Comparison of ENCODE assay signal across 8 cellular contexts in genomic region chr6:31738048-31738979, GRCh38. TPM values are rescaled to one million over a fixed set of nuclear protein-coding genes. Genes with fewer than 3 reads are reported as not detected.
DNase-seq lines count a peak whose midpoint lies in the region; ATAC-seq and TF ChIP-seq lines count a peak whose summit lies in the region.

No MANE protein-coding gene starts in this region.

- POLR2A ChIA-PET in AG04449 (lab: Yijun Ruan, JAX): interaction anchor here (0.5 to 6.0 kb wide), 7 partner anchors 9 to 89 kb away, joined by 3 to 32 read pairs (median 4); partner anchors contain the start of genes DDAH2, HSPA1A, HSPA1B and HSPA1L
- POLR2A ChIA-PET in WTC11 (lab: Charles Lee): interaction anchor here (0.5 to 4.5 kb wide), 5 partner anchors 10 to 1172 kb away, joined by 3 to 32 read pairs (median 8); partner anchors contain the start of genes C6orf47, DDAH2 and HSPA1B

- CTCF ChIA-PET in AG04449 (lab: Yijun Ruan, JAX): interaction anchor here (1.0 to 4.7 kb wide), 13 partner anchors 8 to 92 kb away, joined by 3 to 24 read pairs (median 4); partner anchors contain the start of genes ABHD16A, DDAH2, HSPA1A and HSPA1L
- CTCF ChIA-PET in WTC11 (lab: Charles Lee): interaction anchor here (0.6 to 7.1 kb wide), 26 partner anchors 9 to 187 kb away, joined by 3 to 62 read pairs (median 4); partner anchors contain the start of genes ABHD16A, BAG6, C6orf47 and DDAH2

- DNase-seq in AG04449 (ENCODE audit: low read depth, low spot score): no peak
- peak; percentile 80 for DNase-seq in NCI-H2196 treated with DMSO at 0.1 percent for 48 hours (lab: John Stamatoyannopoulos, UW; ENCODE audit: unreplicated experiment)
- DNase-seq in WTC11 (ENCODE audit: low spot score): no peak
- DNase-seq in mucosa of gallbladder (ENCODE audit: low spot score): peak; percentile 82
- DNase-seq in T1000 (lab: John Stamatoyannopoulos, UW): no peak

- H3K9me3 Mint-ChIP-seq in WTC11: no peaks in the 10 kb centered on the region

- H3K27me3 Mint-ChIP-seq in WTC11 (ENCODE audit: low read depth): no peaks in the 10 kb centered on the region; the same call in 1 of the 2 replicates

- in situ Hi-C loops in GM18951 (cut with MboI; ENCODE audit: low sequenced_read_pairs, unreplicated experiment): no loop called here

- H3K27ac ChIP-seq in ectodermal cell (ENCODE audit: insufficient read depth, low read depth, low read length, poor library complexity, severe bottlenecking) (peak overlapping the region; percentile 91), stomach smooth muscle (ENCODE audit: low read length) (peak overlapping the region; percentile 31)

- peak overlapping the region; percentile 93; the same call in 1 of the 2 replicates for H3K4me3 Mint-ChIP-seq in WTC11

- no peak for ATAC-seq in WTC11

- peak overlapping the region; percentile 57 for H3K27ac Mint-ChIP-seq in WTC11

- TF ChIP-seq POLR2A in GM18951 (IDR thresholded peaks at IDR 0.05; ENCODE audit: extremely low read depth, insufficient read depth, insufficient read length): peak; percentile 52

- H3K9me3 ChIP-seq in ectodermal cell (ENCODE audit: control insufficient read depth, low read length) (no peaks in the 10 kb centered on the region), stomach smooth muscle (ENCODE audit: control insufficient read depth in 2 of 2, low read length in 2 of 2) (no peaks in the 10 kb centered on the region)

- peak overlapping the region in 1 of 2 donors; percentile 6 for H3K9ac ChIP-seq in stomach smooth muscle (ENCODE audit: low read length in 2 of 2)

- 43 to 49% methylated on average over 6 of the region's 6 CpGs for WGBS in ectodermal cell, 2 experiments

- H3K4me3 ChIP-seq in AG04449 (ENCODE audit: low read depth, low read length) (peak overlapping the region; percentile 16), ectodermal cell (ENCODE audit: insufficient read depth, low read depth, low read length) (peak overlapping the region; percentile 11), stomach smooth muscle (ENCODE audit: low read length in 2 of 2) (peak overlapping the region in 1 of 2 donors; percentile 8)

- peak; percentile 28 for TF ChIP-seq CTCF in AG04449 (IDR thresholded peaks at IDR 0.05; ENCODE audit: insufficient read depth, low read length, missing control alignments)
- no peak for TF ChIP-seq CTCF in WTC11 (IDR thresholded peaks at IDR 0.05)

- H3K4me1 Mint-ChIP-seq in WTC11: peaks cover 41% of the 10 kb centered on the region

- H3K36me3 Mint-ChIP-seq in WTC11: peaks cover 19% of the 10 kb centered on the region

- H3K27me3 ChIP-seq in ectodermal cell (ENCODE audit: control insufficient read depth, insufficient read depth, low read length, poor library complexity, severe bottlenecking) (no peaks in the 10 kb centered on the region), stomach smooth muscle (ENCODE audit: control insufficient read depth in 1 of 2, insufficient read depth in 2 of 2, low read length in 2 of 2) (no peaks in the 10 kb centered on the region)

- H3K4me1 ChIP-seq in ectodermal cell (ENCODE audit: control insufficient read depth, insufficient read depth, low read length) (peaks cover 34% of the 10 kb centered on the region), stomach smooth muscle (ENCODE audit: control insufficient read depth, insufficient read depth, low read length) (peaks cover 48% of the 10 kb centered on the region)

- H3K36me3 ChIP-seq in ectodermal cell (ENCODE audit: control insufficient read depth, insufficient read depth, low read length) (peaks cover 11% of the 10 kb centered on the region), stomach smooth muscle (ENCODE audit: control insufficient read depth in 2 of 2, insufficient read depth in 2 of 2, low read length in 2 of 2) (peaks cover 8% of the 10 kb centered on the region in 2 donors)

TF ChIP-seq in WTC11, 78 proteins besides CTCF, POLR2A, EP300 and RAD21:
- TF ChIP-seq MAX (CRISPR knock-in tag; IDR thresholded peaks at IDR 0.05): no peak
- no peak for TF ChIP-seq JAZF1 (CRISPR knock-in tag; IDR thresholded peaks at IDR 0.05)
- TF ChIP-seq NR2C2 (CRISPR knock-in tag; IDR thresholded peaks at IDR 0.05): no peak
- TF ChIP-seq KAT7 (CRISPR knock-in tag; IDR thresholded peaks at IDR 0.05; ENCODE audit: borderline replicate concordance): no peak
- TF ChIP-seq ZNF532 (CRISPR knock-in tag; IDR thresholded peaks at IDR 0.05; ENCODE audit: borderline replicate concordance): no peak
- TF ChIP-seq GABPB1 (CRISPR knock-in tag; IDR thresholded peaks at IDR 0.05): peak; percentile 58; the same call in 1 of the 2 replicates
- TF ChIP-seq JUN (CRISPR knock-in tag; IDR thresholded peaks at IDR 0.05): no peak
- no peak for TF ChIP-seq USF1 (CRISPR knock-in tag; IDR thresholded peaks at IDR 0.05)

RNA-seq across cellular contexts. Expression of gene MSH5, which starts 1.5 kb away (rescaled TPM):
- 43.1 to 62.3 TPM (median 56.1 TPM) in 3 replicates for total RNA-seq in WTC11 (2021)
- 51.6 TPM for polyA plus RNA-seq in ectodermal cell (2013, experiment 1 of 4)
- polyA plus RNA-seq in ectodermal cell (2013, experiment 2 of 4): 46.9 TPM
- polyA plus RNA-seq in ectodermal cell (2013, experiment 3 of 4): 34.1 TPM
- 44.3 TPM for polyA plus RNA-seq in ectodermal cell (2013, experiment 4 of 4)
- 19.7 TPM for total RNA-seq in mucosa of gallbladder

RNA-seq across cellular contexts. Expression of gene CLIC1, which starts 2.0 kb away (rescaled TPM):
- 229 to 244 TPM (median 230 TPM) in 3 replicates for total RNA-seq in WTC11 (2021)
- polyA plus RNA-seq in ectodermal cell (2013, experiment 1 of 4): 259 TPM
- 256 TPM for polyA plus RNA-seq in ectodermal cell (2013, experiment 2 of 4)
- 192 TPM for polyA plus RNA-seq in ectodermal cell (2013, experiment 3 of 4)
- polyA plus RNA-seq in ectodermal cell (2013, experiment 4 of 4): 213 TPM
- 394 TPM for total RNA-seq in mucosa of gallbladder

RNA-seq across cellular contexts. Expression of gene DDAH2, which starts 9.2 kb away (rescaled TPM):
- total RNA-seq in WTC11 (2021) (62.2 to 67.3 TPM (median 65.8 TPM) in 3 replicates), mucosa of gallbladder (130 TPM)
- polyA plus RNA-seq in ectodermal cell (2013, experiment 1 of 4): 203 TPM
- 191 TPM for polyA plus RNA-seq in ectodermal cell (2013, experiment 2 of 4)
- polyA plus RNA-seq in ectodermal cell (2013, experiment 3 of 4): 156 TPM
- polyA plus RNA-seq in ectodermal cell (2013, experiment 4 of 4): 173 TPM

RNA-seq across cellular contexts. Expression of gene MPIG6B, which starts 15.1 kb away (rescaled TPM):
- 0.09 to 0.11 TPM (median 0.11 TPM) in 3 replicates for total RNA-seq in WTC11 (2021)
- polyA plus RNA-seq in ectodermal cell (2013, experiment 1 of 4): not detected
- not detected for polyA plus RNA-seq in ectodermal cell (2013, experiment 2 of 4)
- not detected for polyA plus RNA-seq in ectodermal cell (2013, experiment 3 of 4)
- not detected for polyA plus RNA-seq in ectodermal cell (2013, experiment 4 of 4)
- 0.37 TPM for total RNA-seq in mucosa of gallbladder

RNA-seq across cellular contexts. Expression of gene LY6G6C, which starts 16.8 kb away (rescaled TPM):
- total RNA-seq in WTC11 (2021) (0.21 to 0.35 TPM in 2 of 3 replicates, not detected in the other), mucosa of gallbladder (not detected)
- polyA plus RNA-seq in ectodermal cell (2013, experiment 1 of 4): 1.00 TPM
- polyA plus RNA-seq in ectodermal cell (2013, experiment 2 of 4): 0.78 TPM
- polyA plus RNA-seq in ectodermal cell (2013, experiment 3 of 4): 0.64 TPM
- polyA plus RNA-seq in ectodermal cell (2013, experiment 4 of 4): 0.77 TPM

Comparison
In these comparisons a context has a peak if more than half of its experiments do, and no peak if none do; other contexts are left out.
1. DNase-seq: peak in NCI-H2196 treated with DMSO at 0.1 percent for 48 hours (single experiment) and mucosa of gallbladder (single experiment); none in AG04449 (single experiment), WTC11 (single experiment) and T1000 (single experiment).